Comparison of ENCODE assay signal across 1 cellular context in the genomic region with DNA sequence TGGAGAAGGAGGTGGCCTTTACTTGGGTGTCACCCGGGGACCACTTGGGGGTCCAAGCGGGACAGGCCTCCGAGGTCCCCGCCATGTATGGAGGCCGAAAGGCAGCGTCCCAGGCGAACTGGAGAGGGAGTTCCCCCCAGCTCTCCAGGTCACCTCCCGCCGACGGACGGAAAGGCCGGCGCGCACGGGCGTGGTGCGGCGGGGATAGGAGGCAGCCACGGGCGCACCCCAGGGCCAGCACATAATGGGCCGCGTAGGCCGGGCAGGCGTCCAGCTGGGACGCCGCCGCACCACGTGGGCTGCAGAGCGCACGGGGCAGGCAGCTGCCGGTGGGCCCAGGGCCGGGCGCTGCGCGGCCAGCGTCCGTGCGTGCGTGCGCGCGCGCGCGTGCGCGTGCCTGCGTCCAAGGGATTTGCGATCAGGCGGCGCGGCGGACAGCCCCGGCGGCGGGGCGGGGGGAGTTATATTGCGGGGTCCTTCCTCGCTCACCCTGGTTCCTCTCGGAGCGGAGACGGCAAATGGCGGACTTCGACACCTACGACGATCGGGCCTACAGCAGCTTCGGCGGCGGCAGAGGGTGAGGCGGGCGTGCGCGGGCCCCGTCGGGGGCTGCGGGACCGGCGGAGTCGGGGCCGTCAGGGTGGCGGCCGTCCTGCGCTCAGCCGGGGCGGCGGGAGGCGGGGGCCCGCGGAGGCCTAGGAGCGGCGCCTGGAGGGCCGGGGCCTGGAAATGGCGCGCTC.
TF ChIP-seq lines count a peak whose summit lies in the region.

A gene (plus strand): TSS at position 491 of the 740 bp plus-strand sequence. CDS start 28 bp downstream, at position 519.

TF ChIP-seq in K562, 482 proteins besides CTCF, POLR2A, EP300 and RAD21 (continued from another document and continues in another):
- TF ChIP-seq ZNF41 (CRISPR knock-in tag; conservative IDR thresholded peaks at IDR 0.05) (no peak; the same call in 1 of the 2 replicates), CHD1 (IDR thresholded peaks at IDR 0.05; ENCODE audit: low read length) (no peak), TAF9B (IDR thresholded peaks at IDR 0.05; ENCODE audit: partially characterized antibody) (peak; percentile 37), ZBTB8A (IDR thresholded peaks at IDR 0.05; ENCODE audit: partially characterized antibody) (no peak), FOXA1 (IDR thresholded peaks at IDR 0.05; ENCODE audit: borderline replicate concordance) (no peak), MXI1 (IDR thresholded peaks at IDR 0.05; ENCODE audit: low read depth, low read length) (peak; percentile 74), ZNF707 (CRISPR knock-in tag; conservative IDR thresholded peaks at IDR 0.05) (no peak), ZNF57 (CRISPR knock-in tag; IDR thresholded peaks at IDR 0.05) (no peak), ZNF143 (CRISPR knock-in tag; IDR thresholded peaks at IDR 0.05) (peak; percentile 50; the same call in 1 of the 2 replicates), XRCC5 (IDR thresholded peaks at IDR 0.05; ENCODE audit: low read depth, low read length) (0 out of 2 replicates have a peak, but pooled peaks have one; percentile 35), ZNF785 (CRISPR knock-in tag; IDR thresholded peaks at IDR 0.05) (no peak), STAG1 (CRISPR knock-in tag; IDR thresholded peaks at IDR 0.05; ENCODE audit: borderline replicate concordance) (no peak), TEAD2 (tag; IDR thresholded peaks at IDR 0.05) (no peak), RFX5 (IDR thresholded peaks at IDR 0.05; ENCODE audit: low read depth, low read length) (no peak), MIER1 (IDR thresholded peaks at IDR 0.05; ENCODE audit: low read depth) (no peak), RCOR1 (IDR thresholded peaks at IDR 0.05; ENCODE audit: borderline replicate concordance in 1 of 2, low read depth in 2 of 2, low read length in 2 of 2) (peak in 1 of 2 experiments; percentile 75; a peak in 2 of 4 replicates), SETDB1 (IDR thresholded peaks at IDR 0.05; ENCODE audit: low read length) (peak; percentile 49), ZNF3 (CRISPR knock-in tag; IDR thresholded peaks at IDR 0.05) (no peak), KLF10 (CRISPR knock-in tag; IDR thresholded peaks at IDR 0.05) (no peak), ZNF253 (CRISPR knock-in tag; conservative IDR thresholded peaks at IDR 0.05) (no peak), ASH1L (IDR thresholded peaks at IDR 0.05; ENCODE audit: borderline replicate concordance, low read depth, partially characterized antibody) (no peak), JUN (IDR thresholded peaks at IDR 0.05; ENCODE audit: borderline replicate concordance, low read depth, low read length) (peak; percentile 76; the same call in 1 of the 2 replicates), JUN (CRISPR knock-in tag; IDR thresholded peaks at IDR 0.05; ENCODE audit: borderline replicate concordance) (peak; percentile 99), CAMTA2 (CRISPR knock-in tag; conservative IDR thresholded peaks at IDR 0.05) (no peak), RBFOX2 (IDR thresholded peaks at IDR 0.05; ENCODE audit: low read depth, low read length) (peak; percentile 98), MTF1 (CRISPR knock-in tag; IDR thresholded peaks at IDR 0.05; ENCODE audit: borderline replicate concordance) (no peak), KHSRP (IDR thresholded peaks at IDR 0.05) (no peak), RB1 (IDR thresholded peaks at IDR 0.05; ENCODE audit: low read depth) (peak; percentile 86; the same call in 1 of the 2 replicates), KDM2B (CRISPR knock-in tag; IDR thresholded peaks at IDR 0.05) (peak; percentile 75; the same call in 1 of the 2 replicates), CREBBP (IDR thresholded peaks at IDR 0.05; ENCODE audit: low read depth, low read length) (no peak), ZFX (CRISPR knock-in tag; IDR thresholded peaks at IDR 0.05) (peak; percentile 94), FUS (optimal IDR thresholded peaks at IDR 0.05; ENCODE audit: low read depth, low read length) (peak; percentile 12), KAT2B (IDR thresholded peaks at IDR 0.05; ENCODE audit: low read depth, low read length) (no peak), CCNT2 (IDR thresholded peaks at IDR 0.05; ENCODE audit: borderline replicate concordance, extremely low read depth, insufficient read length, low read depth, low read length) (peak; percentile 99), TBP (optimal IDR thresholded peaks at IDR 0.05; ENCODE audit: low read depth, low read length) (peak; percentile 96), OTX1 (CRISPR knock-in tag; IDR thresholded peaks at IDR 0.05) (no peak), CBX1 (IDR thresholded peaks at IDR 0.05; ENCODE audit: low read depth) (peak; percentile 87; the same call in 1 of the 2 replicates), SMAD4 (CRISPR knock-in tag; conservative IDR thresholded peaks at IDR 0.05) (peak; percentile 72), BRF1 (IDR thresholded peaks at IDR 0.05; ENCODE audit: borderline replicate concordance, extremely low read depth, insufficient read length) (no peak), ZNF584 (CRISPR knock-in tag; IDR thresholded peaks at IDR 0.05; ENCODE audit: low read depth) (peak; percentile 50; the same call in 1 of the 2 replicates), ZNF23 (CRISPR knock-in tag; IDR thresholded peaks at IDR 0.05) (no peak), EGR1 (conservative IDR thresholded peaks at IDR 0.05) (peak; percentile 58), ZFP1 (CRISPR knock-in tag; IDR thresholded peaks at IDR 0.05) (no peak)
- TF ChIP-seq, protein P1, sequence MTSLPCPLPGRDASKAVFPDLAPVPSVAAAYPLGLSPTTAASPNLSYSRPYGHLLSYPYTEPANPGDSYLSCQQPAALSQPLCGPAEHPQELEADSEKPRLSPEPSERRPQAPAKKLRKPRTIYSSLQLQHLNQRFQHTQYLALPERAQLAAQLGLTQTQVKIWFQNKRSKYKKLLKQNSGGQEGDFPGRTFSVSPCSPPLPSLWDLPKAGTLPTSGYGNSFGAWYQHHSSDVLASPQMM (CRISPR knock-in tag; IDR thresholded peaks at IDR 0.05), result no peak
- TF ChIP-seq, protein P2, sequence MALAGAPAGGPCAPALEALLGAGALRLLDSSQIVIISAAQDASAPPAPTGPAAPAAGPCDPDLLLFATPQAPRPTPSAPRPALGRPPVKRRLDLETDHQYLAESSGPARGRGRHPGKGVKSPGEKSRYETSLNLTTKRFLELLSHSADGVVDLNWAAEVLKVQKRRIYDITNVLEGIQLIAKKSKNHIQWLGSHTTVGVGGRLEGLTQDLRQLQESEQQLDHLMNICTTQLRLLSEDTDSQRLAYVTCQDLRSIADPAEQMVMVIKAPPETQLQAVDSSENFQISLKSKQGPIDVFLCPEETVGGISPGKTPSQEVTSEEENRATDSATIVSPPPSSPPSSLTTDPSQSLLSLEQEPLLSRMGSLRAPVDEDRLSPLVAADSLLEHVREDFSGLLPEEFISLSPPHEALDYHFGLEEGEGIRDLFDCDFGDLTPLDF (CRISPR knock-in tag; IDR thresholded peaks at IDR 0.05), result peak; percentile 98
- TF ChIP-seq, protein P3, sequence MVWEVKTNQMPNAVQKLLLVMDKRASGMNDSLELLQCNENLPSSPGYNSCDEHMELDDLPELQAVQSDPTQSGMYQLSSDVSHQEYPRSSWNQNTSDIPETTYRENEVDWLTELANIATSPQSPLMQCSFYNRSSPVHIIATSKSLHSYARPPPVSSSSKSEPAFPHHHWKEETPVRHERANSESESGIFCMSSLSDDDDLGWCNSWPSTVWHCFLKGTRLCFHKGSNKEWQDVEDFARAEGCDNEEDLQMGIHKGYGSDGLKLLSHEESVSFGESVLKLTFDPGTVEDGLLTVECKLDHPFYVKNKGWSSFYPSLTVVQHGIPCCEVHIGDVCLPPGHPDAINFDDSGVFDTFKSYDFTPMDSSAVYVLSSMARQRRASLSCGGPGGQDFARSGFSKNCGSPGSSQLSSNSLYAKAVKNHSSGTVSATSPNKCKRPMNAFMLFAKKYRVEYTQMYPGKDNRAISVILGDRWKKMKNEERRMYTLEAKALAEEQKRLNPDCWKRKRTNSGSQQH (CRISPR knock-in tag; IDR thresholded peaks at IDR 0.05), result peak; percentile 52; the same call in 1 of the 2 replicates
- TF ChIP-seq, protein P4, sequence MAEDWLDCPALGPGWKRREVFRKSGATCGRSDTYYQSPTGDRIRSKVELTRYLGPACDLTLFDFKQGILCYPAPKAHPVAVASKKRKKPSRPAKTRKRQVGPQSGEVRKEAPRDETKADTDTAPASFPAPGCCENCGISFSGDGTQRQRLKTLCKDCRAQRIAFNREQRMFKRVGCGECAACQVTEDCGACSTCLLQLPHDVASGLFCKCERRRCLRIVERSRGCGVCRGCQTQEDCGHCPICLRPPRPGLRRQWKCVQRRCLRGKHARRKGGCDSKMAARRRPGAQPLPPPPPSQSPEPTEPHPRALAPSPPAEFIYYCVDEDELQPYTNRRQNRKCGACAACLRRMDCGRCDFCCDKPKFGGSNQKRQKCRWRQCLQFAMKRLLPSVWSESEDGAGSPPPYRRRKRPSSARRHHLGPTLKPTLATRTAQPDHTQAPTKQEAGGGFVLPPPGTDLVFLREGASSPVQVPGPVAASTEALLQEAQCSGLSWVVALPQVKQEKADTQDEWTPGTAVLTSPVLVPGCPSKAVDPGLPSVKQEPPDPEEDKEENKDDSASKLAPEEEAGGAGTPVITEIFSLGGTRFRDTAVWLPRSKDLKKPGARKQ (CRISPR knock-in tag; IDR thresholded peaks at IDR 0.05), result no peak
- TF ChIP-seq, protein P5, sequence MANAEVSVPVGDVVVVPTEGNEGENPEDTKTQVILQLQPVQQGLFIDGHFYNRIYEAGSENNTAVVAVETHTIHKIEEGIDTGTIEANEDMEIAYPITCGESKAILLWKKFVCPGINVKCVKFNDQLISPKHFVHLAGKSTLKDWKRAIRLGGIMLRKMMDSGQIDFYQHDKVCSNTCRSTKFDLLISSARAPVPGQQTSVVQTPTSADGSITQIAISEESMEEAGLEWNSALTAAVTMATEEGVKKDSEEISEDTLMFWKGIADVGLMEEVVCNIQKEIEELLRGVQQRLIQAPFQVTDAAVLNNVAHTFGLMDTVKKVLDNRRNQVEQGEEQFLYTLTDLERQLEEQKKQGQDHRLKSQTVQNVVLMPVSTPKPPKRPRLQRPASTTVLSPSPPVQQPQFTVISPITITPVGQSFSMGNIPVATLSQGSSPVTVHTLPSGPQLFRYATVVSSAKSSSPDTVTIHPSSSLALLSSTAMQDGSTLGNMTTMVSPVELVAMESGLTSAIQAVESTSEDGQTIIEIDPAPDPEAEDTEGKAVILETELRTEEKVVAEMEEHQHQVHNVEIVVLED (CRISPR knock-in tag; IDR thresholded peaks at IDR 0.05), result peak; percentile 99
- TF ChIP-seq, protein P6, sequence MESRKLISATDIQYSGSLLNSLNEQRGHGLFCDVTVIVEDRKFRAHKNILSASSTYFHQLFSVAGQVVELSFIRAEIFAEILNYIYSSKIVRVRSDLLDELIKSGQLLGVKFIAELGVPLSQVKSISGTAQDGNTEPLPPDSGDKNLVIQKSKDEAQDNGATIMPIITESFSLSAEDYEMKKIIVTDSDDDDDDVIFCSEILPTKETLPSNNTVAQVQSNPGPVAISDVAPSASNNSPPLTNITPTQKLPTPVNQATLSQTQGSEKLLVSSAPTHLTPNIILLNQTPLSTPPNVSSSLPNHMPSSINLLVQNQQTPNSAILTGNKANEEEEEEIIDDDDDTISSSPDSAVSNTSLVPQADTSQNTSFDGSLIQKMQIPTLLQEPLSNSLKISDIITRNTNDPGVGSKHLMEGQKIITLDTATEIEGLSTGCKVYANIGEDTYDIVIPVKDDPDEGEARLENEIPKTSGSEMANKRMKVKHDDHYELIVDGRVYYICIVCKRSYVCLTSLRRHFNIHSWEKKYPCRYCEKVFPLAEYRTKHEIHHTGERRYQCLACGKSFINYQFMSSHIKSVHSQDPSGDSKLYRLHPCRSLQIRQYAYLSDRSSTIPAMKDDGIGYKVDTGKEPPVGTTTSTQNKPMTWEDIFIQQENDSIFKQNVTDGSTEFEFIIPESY (CRISPR knock-in tag; IDR thresholded peaks at IDR 0.05), result peak; percentile 94
- TF ChIP-seq, protein P7, sequence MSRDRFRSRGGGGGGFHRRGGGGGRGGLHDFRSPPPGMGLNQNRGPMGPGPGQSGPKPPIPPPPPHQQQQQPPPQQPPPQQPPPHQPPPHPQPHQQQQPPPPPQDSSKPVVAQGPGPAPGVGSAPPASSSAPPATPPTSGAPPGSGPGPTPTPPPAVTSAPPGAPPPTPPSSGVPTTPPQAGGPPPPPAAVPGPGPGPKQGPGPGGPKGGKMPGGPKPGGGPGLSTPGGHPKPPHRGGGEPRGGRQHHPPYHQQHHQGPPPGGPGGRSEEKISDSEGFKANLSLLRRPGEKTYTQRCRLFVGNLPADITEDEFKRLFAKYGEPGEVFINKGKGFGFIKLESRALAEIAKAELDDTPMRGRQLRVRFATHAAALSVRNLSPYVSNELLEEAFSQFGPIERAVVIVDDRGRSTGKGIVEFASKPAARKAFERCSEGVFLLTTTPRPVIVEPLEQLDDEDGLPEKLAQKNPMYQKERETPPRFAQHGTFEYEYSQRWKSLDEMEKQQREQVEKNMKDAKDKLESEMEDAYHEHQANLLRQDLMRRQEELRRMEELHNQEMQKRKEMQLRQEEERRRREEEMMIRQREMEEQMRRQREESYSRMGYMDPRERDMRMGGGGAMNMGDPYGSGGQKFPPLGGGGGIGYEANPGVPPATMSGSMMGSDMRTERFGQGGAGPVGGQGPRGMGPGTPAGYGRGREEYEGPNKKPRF (IDR thresholded peaks at IDR 0.05; ENCODE audit: low read depth, low read length), result no peak
- TF ChIP-seq, protein P8, sequence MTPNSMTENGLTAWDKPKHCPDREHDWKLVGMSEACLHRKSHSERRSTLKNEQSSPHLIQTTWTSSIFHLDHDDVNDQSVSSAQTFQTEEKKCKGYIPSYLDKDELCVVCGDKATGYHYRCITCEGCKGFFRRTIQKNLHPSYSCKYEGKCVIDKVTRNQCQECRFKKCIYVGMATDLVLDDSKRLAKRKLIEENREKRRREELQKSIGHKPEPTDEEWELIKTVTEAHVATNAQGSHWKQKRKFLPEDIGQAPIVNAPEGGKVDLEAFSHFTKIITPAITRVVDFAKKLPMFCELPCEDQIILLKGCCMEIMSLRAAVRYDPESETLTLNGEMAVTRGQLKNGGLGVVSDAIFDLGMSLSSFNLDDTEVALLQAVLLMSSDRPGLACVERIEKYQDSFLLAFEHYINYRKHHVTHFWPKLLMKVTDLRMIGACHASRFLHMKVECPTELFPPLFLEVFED (CRISPR knock-in tag; conservative IDR thresholded peaks at IDR 0.05), result peak; percentile 82; the same call in 1 of the 2 replicates
- TF ChIP-seq, protein P9, sequence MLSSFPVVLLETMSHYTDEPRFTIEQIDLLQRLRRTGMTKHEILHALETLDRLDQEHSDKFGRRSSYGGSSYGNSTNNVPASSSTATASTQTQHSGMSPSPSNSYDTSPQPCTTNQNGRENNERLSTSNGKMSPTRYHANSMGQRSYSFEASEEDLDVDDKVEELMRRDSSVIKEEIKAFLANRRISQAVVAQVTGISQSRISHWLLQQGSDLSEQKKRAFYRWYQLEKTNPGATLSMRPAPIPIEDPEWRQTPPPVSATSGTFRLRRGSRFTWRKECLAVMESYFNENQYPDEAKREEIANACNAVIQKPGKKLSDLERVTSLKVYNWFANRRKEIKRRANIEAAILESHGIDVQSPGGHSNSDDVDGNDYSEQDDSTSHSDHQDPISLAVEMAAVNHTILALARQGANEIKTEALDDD (IDR thresholded peaks at IDR 0.05), result no peak
